Comparison of ENCODE assay signal across 15 cellular contexts in the genomic region with DNA sequence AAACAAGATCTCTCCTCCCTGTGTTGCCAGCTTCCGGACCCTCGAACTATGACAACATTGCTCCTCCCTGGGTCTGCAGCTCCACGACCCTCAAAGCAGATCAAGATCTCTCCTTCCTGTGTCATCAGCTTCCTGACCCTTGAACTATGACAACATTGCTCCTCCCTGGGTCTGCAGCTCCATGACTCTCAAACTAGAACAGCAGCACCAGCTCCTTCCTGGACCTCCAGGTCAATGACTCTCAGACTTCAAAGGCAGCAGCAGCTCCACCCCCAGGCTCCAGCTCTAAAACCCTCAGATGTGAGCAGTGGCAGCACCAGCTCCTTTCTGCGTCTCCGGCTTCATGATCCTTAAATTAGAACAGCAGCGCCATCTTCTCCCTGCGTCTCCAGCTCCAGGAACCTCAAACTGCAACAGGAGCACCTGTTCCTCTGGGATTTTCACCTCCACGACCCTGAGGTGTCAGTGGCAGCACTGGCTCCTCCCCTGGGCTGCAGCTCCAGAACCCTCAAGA.
"Had no signal": no experiment of that assay in that cellular context is flagged by ENCODE, and none has a peak within 500 bp of the region (broad histone marks: within the 10 kb centered on the region; RNA-seq: fewer than 3 reads in every experiment).

No MANE protein-coding gene starts in this region.

- H3K27me3 Mint-ChIP-seq: activated CD4-positive, alpha-beta T cell treated with anti-CD3 and anti-CD28 coated beads, Interleukin-2, amount 10 ng/mL, durations not matched to agents 7 days and 5 days; activated naive CD4-positive, alpha-beta T cell treated with anti-CD3 and anti-CD28 coated beads, Interleukin-2, amount 10 ng/mL, durations not matched to agents 7 days and 5 days had no signal

- H3K27ac Mint-ChIP-seq: activated B cell treated with CpG ODN at 0.5 μM for 24 hours; activated CD4-positive, alpha-beta T cell treated with anti-CD3 and anti-CD28 coated beads, Interleukin-2, amount 10 ng/mL, durations not matched to agents 7 days and 5 days; activated naive CD4-positive, alpha-beta T cell treated with anti-CD3 and anti-CD28 coated beads, Interleukin-2, amount 10 ng/mL, durations not matched to agents 7 days and 5 days; natural killer cell; progenitor cell of endocrine pancreas had no signal

- H3K4me1 Mint-ChIP-seq: activated B cell treated with CpG ODN at 0.5 μM for 24 hours; activated CD4-positive, alpha-beta T cell treated with anti-CD3 and anti-CD28 coated beads, Interleukin-2, amount 10 ng/mL, durations not matched to agents 7 days and 5 days; activated naive CD4-positive, alpha-beta T cell treated with anti-CD3 and anti-CD28 coated beads, Interleukin-2, amount 10 ng/mL, durations not matched to agents 7 days and 5 days; natural killer cell had no signal

- H3K9me3 Mint-ChIP-seq: activated B cell treated with CpG ODN at 0.5 μM for 24 hours; activated CD4-positive, alpha-beta T cell treated with anti-CD3 and anti-CD28 coated beads, Interleukin-2, amount 10 ng/mL, durations not matched to agents 7 days and 5 days; natural killer cell had no signal

- H3K27ac ChIP-seq: cardiac muscle cell, heart left ventricle, upper lobe of left lung had no signal

- DNase-seq: activated B cell treated with CpG ODN at 0.5 μM for 24 hours; activated CD4-positive, alpha-beta T cell treated with anti-CD3 and anti-CD28 coated beads, Interleukin-2, amount 10 ng/mL, durations not matched to agents 7 days and 5 days; activated CD8-positive, alpha-beta memory T cell treated with anti-CD3 and anti-CD28 coated beads for 24 hours; activated naive CD4-positive, alpha-beta T cell treated with anti-CD3 and anti-CD28 coated beads, Interleukin-2, amount 10 ng/mL, durations not matched to agents 7 days and 5 days; effector CD4-positive, alpha-beta T cell; heart left ventricle; natural killer cell; occipital lobe; stimulated activated CD4-positive, alpha-beta T cell treated with anti-CD3 and anti-CD28 coated beads, Interleukin-12 subunit alpha, Interleukin-12 subunit beta, amount 100 ng/mL, for 4 hours; stimulated activated naive CD4-positive, alpha-beta T cell; upper lobe of left lung had no signal

- H3K4me3 Mint-ChIP-seq: activated B cell treated with CpG ODN at 0.5 μM for 24 hours; activated CD4-positive, alpha-beta T cell treated with anti-CD3 and anti-CD28 coated beads, Interleukin-2, amount 10 ng/mL, durations not matched to agents 7 days and 5 days; activated naive CD4-positive, alpha-beta T cell treated with anti-CD3 and anti-CD28 coated beads, Interleukin-2, amount 10 ng/mL, durations not matched to agents 7 days and 5 days; natural killer cell had no signal

- H3K36me3 Mint-ChIP-seq: activated naive CD4-positive, alpha-beta T cell treated with anti-CD3 and anti-CD28 coated beads, Interleukin-2, amount 10 ng/mL, durations not matched to agents 7 days and 5 days; natural killer cell had no signal

- H3K27me3 ChIP-seq: cardiac muscle cell, upper lobe of left lung had no signal

- H3K9me3 ChIP-seq: heart left ventricle, upper lobe of left lung had no signal

- H3K4me3 ChIP-seq: cardiac muscle cell, heart left ventricle, upper lobe of left lung had no signal

- ATAC-seq: heart left ventricle, left lobe of liver, natural killer cell, sciatic nerve had no signal

- H3K36me3 ChIP-seq: cardiac muscle cell, heart left ventricle, upper lobe of left lung had no signal
